ENCODE assay signal across 9 cellular contexts in the genomic region with DNA sequence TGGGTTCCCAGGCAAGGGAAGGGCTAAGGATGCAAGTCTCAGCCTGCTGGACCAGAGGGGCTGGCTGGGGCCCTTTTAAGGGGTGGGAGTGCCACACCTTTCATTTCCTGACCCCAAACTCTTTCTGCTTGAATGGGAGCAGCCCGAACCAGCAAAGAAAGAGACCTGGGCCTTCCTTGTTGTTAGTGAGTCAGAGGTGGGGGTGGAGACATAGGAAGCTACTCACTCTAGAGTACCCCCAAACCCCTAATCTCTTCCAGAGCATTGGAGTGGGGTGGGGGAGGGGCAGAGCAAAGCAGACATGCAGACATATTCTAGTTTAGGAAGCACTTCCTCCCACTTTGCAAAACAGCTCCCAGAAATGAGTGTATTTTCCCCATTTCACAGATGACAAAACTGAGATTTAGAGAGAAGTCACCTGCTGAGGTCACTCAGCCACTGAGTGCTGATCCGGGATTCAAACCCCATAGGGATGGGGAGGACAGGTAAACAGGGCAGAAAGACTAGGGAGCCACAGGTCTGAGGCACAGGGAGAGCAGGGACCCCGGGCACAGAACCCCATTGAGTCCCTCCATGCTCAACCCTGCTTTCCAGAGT. TPM values are rescaled to one million over a fixed set of nuclear protein-coding genes. Genes with fewer than 3 reads are reported as not detected.
DNase-seq lines count a peak whose midpoint lies in the region; ATAC-seq and TF ChIP-seq lines count a peak whose summit lies in the region.
"Had no signal": no experiment of that assay in that cellular context is flagged by ENCODE, and none has a peak within 500 bp of the region (broad histone marks: within the 10 kb centered on the region; RNA-seq: fewer than 3 reads in every experiment).

No MANE protein-coding gene starts in this region.

- POLR2A ChIA-PET in IMR-90 (lab: Charles Lee; ENCODE audit: unreplicated experiment): no interaction called here
- POLR2A ChIA-PET in GM10248 (lab: Yijun Ruan, JAX): interaction anchor here (1.1 kb wide), 1 partner anchor 19 kb away, joined by 3 read pairs; no protein-coding TSS in a partner anchor

- H3K18ac ChIP-seq in IMR-90 (ENCODE audit: low read depth, low read length): no peak overlapping the region
- H3K18ac ChIP-seq in neuronal stem cell (ENCODE audit: low read length): no peak overlapping the region

- peak overlapping the region; percentile 50 for H3K27ac Mint-ChIP-seq in activated naive CD8-positive, alpha-beta T cell
- H3K27ac Mint-ChIP-seq: nephron progenitor cell had no signal

- CTCF ChIA-PET in IMR-90 (lab: Yijun Ruan, JAX): interaction anchor here (0.6 to 1.7 kb wide), 11 partner anchors 9 to 230 kb away, joined by 3 to 8 read pairs (median 4); no protein-coding TSS in a partner anchor
- CTCF ChIA-PET in GM10248 (lab: Yijun Ruan, JAX): interaction anchor here (0.7 to 11.3 kb wide), 26 partner anchors 9 to 268 kb away, joined by 3 to 174 read pairs (median 5); a partner anchor contains a TSS

- TF ChIP-seq POLR2A in IMR-90 (IDR thresholded peaks at IDR 0.05; ENCODE audit: low read depth, low read length): no peak

- no peak overlapping the region for H2BK15ac ChIP-seq in IMR-90 (ENCODE audit: low read depth, low read length)
- peak overlapping the region; percentile 22 for H2BK15ac ChIP-seq in neuronal stem cell (ENCODE audit: low read length)

- H3K4me3 ChIP-seq in IMR-90 (ENCODE audit: insufficient read depth, low read depth, low read length) (no peak overlapping the region), neuronal stem cell (ENCODE audit: low read length in 2 of 2) (no peak overlapping the region)

- H3K36me3 ChIP-seq in IMR-90 (ENCODE audit: control insufficient read depth, insufficient read depth, low read length) (no peaks in the 10 kb centered on the region), neuronal stem cell (replicated peaks in 1 of 2; ENCODE audit: control insufficient read depth in 2 of 2, insufficient read depth in 2 of 2, low read length in 2 of 2) (no peaks in the 10 kb centered on the region)

- H3K4me1 ChIP-seq in IMR-90 (ENCODE audit: control insufficient read depth, insufficient read depth, low read length) (peaks cover 3% of the 10 kb centered on the region), neuronal stem cell (ENCODE audit: control insufficient read depth in 2 of 2, insufficient read depth in 1 of 2, low read depth in 1 of 2, low read length in 2 of 2) (peaks cover 0 to 9% of the 10 kb centered on the region in 2 donors)

- peak overlapping the region; percentile 93 for H2AK9ac ChIP-seq in IMR-90 (replicated peaks; ENCODE audit: low read depth, low read length, poor library complexity)

- dilution Hi-C loops in IMR-90 (cut with HindIII; ENCODE audit: low sequenced_read_pairs, unreplicated experiment): loop anchor here (25.0 kb wide), 1 partner anchor 166 kb away; a partner anchor contains a TSS

- no peak overlapping the region for H3K23ac ChIP-seq in IMR-90 (ENCODE audit: low read depth, low read length)
- H3K23ac ChIP-seq in neuronal stem cell (ENCODE audit: low read depth, low read length, poor library complexity): no peak overlapping the region

- peak overlapping the region; percentile 59 for H2BK20ac ChIP-seq in IMR-90 (ENCODE audit: low read depth, low read length)

- H3K56ac ChIP-seq in IMR-90 (ENCODE audit: extremely low read depth, insufficient read depth, low read length): no peak overlapping the region

- peak overlapping the region; percentile 10 for H3K4me3 Mint-ChIP-seq in activated naive CD8-positive, alpha-beta T cell
- H3K4me3 Mint-ChIP-seq: nephron progenitor cell had no signal

- TF ChIP-seq CTCF in IMR-90 (conservative IDR thresholded peaks at IDR 0.05; ENCODE audit: low read depth, low read length) (no peak), GM10248 (IDR thresholded peaks at IDR 0.05; ENCODE audit: control extremely low read depth, extremely low read depth, low read depth, missing control alignments) (no peak)

- H3K4me1 Mint-ChIP-seq in activated naive CD8-positive, alpha-beta T cell (ENCODE audit: low read depth): peaks cover 66% of the 10 kb centered on the region

- H3K27ac ChIP-seq in IMR-90 (ENCODE audit: insufficient read depth, low read length) (no peak overlapping the region; the same call in 1 of the 2 replicates), neuronal stem cell (replicated peaks; ENCODE audit: low read length) (no peak overlapping the region)

- H4K5ac ChIP-seq in IMR-90 (ENCODE audit: low read depth, low read length): peak overlapping the region; percentile 35

- no peak overlapping the region for H3K9ac ChIP-seq in IMR-90 (ENCODE audit: low read depth, low read length)
- no peak overlapping the region for H3K9ac ChIP-seq in neuronal stem cell (ENCODE audit: low read depth, low read length, poor library complexity)

- H3K9me1 ChIP-seq in IMR-90 (ENCODE audit: insufficient read depth, low read length): peaks cover 9% of the 10 kb centered on the region

- in situ Hi-C loops in IMR-90 (cut with MboI; ENCODE audit: low sequenced_read_pairs): no loop called here

- H3K9me3 ChIP-seq in IMR-90 (ENCODE audit: control insufficient read depth, insufficient read depth, low read length): no peaks in the 10 kb centered on the region
- H3K9me3 ChIP-seq in neuronal stem cell (replicated peaks in 1 of 2; ENCODE audit: control insufficient read depth in 2 of 2, insufficient read depth in 1 of 2, low read depth in 1 of 2, low read length in 2 of 2): no peaks in the 10 kb centered on the region

- peak overlapping the region; percentile 74 for H3K4ac ChIP-seq in IMR-90 (ENCODE audit: low read depth, low read length)
- no peak overlapping the region for H3K4ac ChIP-seq in neuronal stem cell (ENCODE audit: low read length)

- no peak for ATAC-seq in IMR-90 (ENCODE audit: low read depth)

- H2AK5ac ChIP-seq in IMR-90 (ENCODE audit: low read depth, low read length) (peak overlapping the region; percentile 50), neuronal stem cell (ENCODE audit: low read depth, low read length) (peak overlapping the region; percentile 29)

- no peak overlapping the region for H2BK12ac ChIP-seq in neuronal stem cell (ENCODE audit: low read length)

- no peaks in the 10 kb centered on the region for H4K20me1 ChIP-seq in IMR-90 (ENCODE audit: insufficient read depth, low read length)

- H2BK5ac ChIP-seq in IMR-90 (ENCODE audit: low read depth, low read length, poor library complexity, severe bottlenecking) (peak overlapping the region; percentile 12), neuronal stem cell (ENCODE audit: low read length) (no peak overlapping the region)

- no peaks in the 10 kb centered on the region for H3K79me1 ChIP-seq in IMR-90 (ENCODE audit: low read depth in 1 of 2, low read length in 2 of 2)
- no peaks in the 10 kb centered on the region for H3K79me1 ChIP-seq in neuronal stem cell (ENCODE audit: low read depth, low read length)

- WGBS in IMR-90 (ENCODE audit: extremely low coverage in 2 of 2, insufficient read length in 1 of 2), 2 experiments: no CpG with 5 or more reads among the region's 3 CpGs
- no CpG with 5 or more reads among the region's 3 CpGs for WGBS in neuronal stem cell (ENCODE audit: extremely low coverage in 2 of 2, insufficient read length in 2 of 2, insufficient replicate concordance in 1 of 2), 2 donors

- TF ChIP-seq RAD21 in IMR-90 (IDR thresholded peaks at IDR 0.05; ENCODE audit: low read length): no peak

- BruUV-seq in IMR-90 (replicated peaks; lab: Mats Ljungman, UMichigan): no TSS peak

- H4K91ac ChIP-seq in IMR-90 (ENCODE audit: insufficient read depth, low read depth, low read length): peak overlapping the region; percentile 80
- H4K91ac ChIP-seq in neuronal stem cell (ENCODE audit: low read depth, low read length, poor library complexity): no peak overlapping the region

- H3K27me3 ChIP-seq in IMR-90 (ENCODE audit: control insufficient read depth, insufficient read depth, low read length): no peaks in the 10 kb centered on the region
- H3K27me3 ChIP-seq in neuronal stem cell (ENCODE audit: control insufficient read depth in 3 of 3, insufficient read depth in 3 of 3, low read depth in 1 of 3, low read length in 3 of 3): peaks cover 0 to 3% (median 0%) of the 10 kb centered on the region in 3 experiments

- peak overlapping the region; percentile 91 for H2AFZ ChIP-seq in IMR-90 (replicated peaks; ENCODE audit: low read length, poor library complexity)
- peak overlapping the region; percentile 88 for H2AFZ ChIP-seq in neuronal stem cell (ENCODE audit: low read length)

- H3K4me2 ChIP-seq in IMR-90 (ENCODE audit: low read depth, low read length): no peak overlapping the region
- no peak overlapping the region for H3K4me2 ChIP-seq in neuronal stem cell (ENCODE audit: insufficient read depth, low read length, poor library complexity, severe bottlenecking)

- H4K8ac ChIP-seq in IMR-90 (ENCODE audit: low read depth in 2 of 2, low read length in 2 of 2): peak overlapping the region; percentile 84 to 90
- H4K8ac ChIP-seq in neuronal stem cell (ENCODE audit: low read depth, low read length): peak overlapping the region; percentile 90

- no peaks in the 10 kb centered on the region for H3K9me3 Mint-ChIP-seq in activated naive CD8-positive, alpha-beta T cell (ENCODE audit: low read depth)
- H3K9me3 Mint-ChIP-seq: nephron progenitor cell had no signal

- H3K14ac ChIP-seq in IMR-90 (replicated peaks; ENCODE audit: low read depth, low read length) (peak overlapping the region; percentile 13), neuronal stem cell (ENCODE audit: low read length) (no peak overlapping the region)

- peak; percentile 47 for DNase-seq in Daoy (ENCODE audit: low read depth)
- no peak for DNase-seq in IMR-90
- no peak for DNase-seq in neuronal stem cell (ENCODE audit: low spot score)
- DNase-seq in GM10248 (ENCODE audit: extremely low spot score): no peak
- no peak for DNase-seq in GM19238 (ENCODE audit: insufficient read length, low spot score)
- no peak for DNase-seq in DMS79 (lab: John Stamatoyannopoulos, UW)
- DNase-seq: NCI-H187 treated with DMSO at 0.1 percent for 48 hours had no signal

- intact Hi-C loops in IMR-90 (cut with micrococcal nuclease): loop anchor here (1.0 to 5.0 kb wide), 2 partner anchors 46 to 166 kb away; no protein-coding TSS in a partner anchor

- no peaks in the 10 kb centered on the region for H3K27me3 Mint-ChIP-seq in activated naive CD8-positive, alpha-beta T cell

- H3K36me3 Mint-ChIP-seq in activated naive CD8-positive, alpha-beta T cell: no peaks in the 10 kb centered on the region

- peak overlapping the region; percentile 71 for H2BK120ac ChIP-seq in IMR-90 (ENCODE audit: low read depth, low read length)
- H2BK120ac ChIP-seq in neuronal stem cell (ENCODE audit: low read depth, low read length): no peak overlapping the region

RNA-seq across cellular contexts. Expression of a gene that starts 6.0 kb away (rescaled TPM):
- total RNA-seq in Daoy (2014; rRNA removed; shearing (Covaris generic)): 1.9 and 3.5 TPM in 2 replicates
- 3.3 and 3.8 TPM in 2 replicates for total RNA-seq in IMR-90 (2012; rRNA removed)
- polyA plus RNA-seq in IMR-90 (2012; rRNA removed): 10.4 and 12.2 TPM in 2 replicates
- 14.4 and 24.3 TPM in 2 replicates for polyA plus RNA-seq in IMR-90 (2012; cell fraction: cytosol; rRNA removed)
- polyA plus RNA-seq in IMR-90 (2012; cell fraction: nucleus; rRNA removed; ENCODE audit: low replicate concordance): 9.0 and 17.5 TPM in 2 replicates
- polyA plus RNA-seq in neuronal stem cell (2013, experiment 1 of 2): 0.96 TPM
- 1.1 TPM for polyA plus RNA-seq in neuronal stem cell (2013, experiment 2 of 2)

RNA-seq across cellular contexts. Expression of a gene that starts 20.3 kb away (rescaled TPM):
- total RNA-seq in Daoy (2014; rRNA removed; shearing (Covaris generic)): 69.0 and 74.6 TPM in 2 replicates
- total RNA-seq in IMR-90 (2012; rRNA removed): 42.8 and 47.3 TPM in 2 replicates
- 71.7 and 75.1 TPM in 2 replicates for polyA plus RNA-seq in IMR-90 (2012; rRNA removed)
- 40.8 and 45.2 TPM in 2 replicates for polyA plus RNA-seq in IMR-90 (2012; cell fraction: cytosol; rRNA removed)
- 72.9 and 141 TPM in 2 replicates for polyA plus RNA-seq in IMR-90 (2012; cell fraction: nucleus; rRNA removed; ENCODE audit: low replicate concordance)
- polyA plus RNA-seq in neuronal stem cell (2013, experiment 1 of 2): 10.4 TPM
- 10.7 TPM for polyA plus RNA-seq in neuronal stem cell (2013, experiment 2 of 2)

RNA-seq across cellular contexts. Expression of a gene that starts 51.0 kb away (rescaled TPM):
- not detected in 2 replicates for total RNA-seq in Daoy (2014; rRNA removed; shearing (Covaris generic))
- 0.28 TPM in 1 of 2 replicates, not detected in the other for total RNA-seq in IMR-90 (2012; rRNA removed)
- polyA plus RNA-seq in IMR-90 (2012; rRNA removed): 0.07 TPM in 1 of 2 replicates, not detected in the other
- polyA plus RNA-seq in IMR-90 (2012; cell fraction: cytosol; rRNA removed): 0.05 and 0.20 TPM in 2 replicates
- polyA plus RNA-seq in IMR-90 (2012; cell fraction: nucleus; rRNA removed; ENCODE audit: low replicate concordance): 0.42 and 0.61 TPM in 2 replicates
- not detected for polyA plus RNA-seq in neuronal stem cell (2013, experiment 1 of 2)
- polyA plus RNA-seq in neuronal stem cell (2013, experiment 2 of 2): not detected
